In the genomic region with DNA sequence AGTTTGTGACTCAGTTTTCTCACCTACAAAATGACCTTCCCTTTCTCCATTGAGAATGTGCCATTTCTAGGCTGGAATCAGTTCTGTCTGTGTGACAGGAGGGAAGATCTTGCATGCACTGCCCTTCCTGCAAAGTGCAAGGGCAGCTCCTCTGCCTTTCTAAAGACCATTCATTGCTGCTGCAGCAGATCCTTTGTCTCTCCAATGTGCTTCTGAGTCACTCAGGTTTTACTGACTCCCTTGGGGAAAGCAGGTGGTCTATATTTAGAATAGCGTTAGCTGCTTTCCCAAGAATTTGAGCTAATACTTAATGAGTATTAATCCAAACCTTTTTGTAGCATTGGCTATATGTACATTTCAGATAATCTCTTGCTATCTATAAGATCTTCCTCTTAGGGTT, we compare ENCODE assay signal across 21 cellular contexts.
"Had no signal": no experiment of that assay in that cellular context is flagged by ENCODE, and none has a peak within 500 bp of the region (broad histone marks: within the 10 kb centered on the region; RNA-seq: fewer than 3 reads in every experiment).

No MANE protein-coding gene starts in this region.

- H3K36me3 ChIP-seq: gastrocnemius medialis, heart left ventricle, ovary, right lobe of liver, upper lobe of left lung had no signal

- H3K27me3 ChIP-seq: gastrocnemius medialis, heart left ventricle, ovary, right lobe of liver, upper lobe of left lung had no signal

- ATAC-seq: activated CD8-positive, alpha-beta memory T cell treated with anti-CD3 and anti-CD28 coated beads, Interleukin-2, amount 10 ng/mL, durations not matched to agents 7 days and 5 days; activated T-helper 17 cell treated with anti-CD3 and anti-CD28 coated beads, Interleukin-2, amount 50 U/mL, for 72 hours; gastrocnemius medialis; heart left ventricle; left ventricle myocardium superior; mucosa of descending colon; right lobe of liver; stimulated activated naive CD8-positive, alpha-beta T cell treated with anti-CD3 and anti-CD28 coated beads, Interleukin-15, amount 100 ng/mL, for 72 hours had no signal

- H3K27ac ChIP-seq: gastrocnemius medialis, heart left ventricle, ovary, right lobe of liver, upper lobe of left lung had no signal

- H3K4me3 ChIP-seq: gastrocnemius medialis, heart left ventricle, mucosa of descending colon, ovary, right lobe of liver, upper lobe of left lung had no signal

- H3K4me1 ChIP-seq: gastrocnemius medialis, heart left ventricle, right lobe of liver, upper lobe of left lung had no signal

- DNase-seq: activated CD4-positive, alpha-beta memory T cell treated with anti-CD3 and anti-CD28 coated beads, Interleukin-2, amount 10 ng/mL, durations not matched to agents 7 days and 5 days; activated CD4-positive, alpha-beta T cell treated with anti-CD3 and anti-CD28 coated beads for 4 hours; activated CD8-positive, alpha-beta memory T cell treated with anti-CD3 and anti-CD28 coated beads, Interleukin-2, amount 10 ng/mL, durations not matched to agents 7 days and 5 days; activated naive CD4-positive, alpha-beta T cell; activated naive CD8-positive, alpha-beta T cell treated with anti-CD3 and anti-CD28 coated beads for 36 hours; amniotic stem cell; effector CD4-positive, alpha-beta T cell; gastrocnemius medialis; heart left ventricle; kidney glomerular epithelial cell; left ventricle myocardium superior; mucosa of descending colon; naive B cell; ovary; right lobe of liver; small intestine; stimulated activated CD4-positive, alpha-beta T cell treated with anti-CD3 and anti-CD28 coated beads, Interleukin-4, amount 100 ng/mL, for 1 hour; stimulated activated naive CD8-positive, alpha-beta T cell treated with anti-CD3 and anti-CD28 coated beads, Interleukin-15, amount 100 ng/mL, for 72 hours; upper lobe of left lung had no signal

- FAIRE-seq: small intestine, TTC549 had no signal

- H3K9me3 ChIP-seq: gastrocnemius medialis, heart left ventricle, mucosa of descending colon, ovary, right lobe of liver, upper lobe of left lung had no signal
